23 cellular contexts compared by ENCODE assay signal in the genomic region with DNA sequence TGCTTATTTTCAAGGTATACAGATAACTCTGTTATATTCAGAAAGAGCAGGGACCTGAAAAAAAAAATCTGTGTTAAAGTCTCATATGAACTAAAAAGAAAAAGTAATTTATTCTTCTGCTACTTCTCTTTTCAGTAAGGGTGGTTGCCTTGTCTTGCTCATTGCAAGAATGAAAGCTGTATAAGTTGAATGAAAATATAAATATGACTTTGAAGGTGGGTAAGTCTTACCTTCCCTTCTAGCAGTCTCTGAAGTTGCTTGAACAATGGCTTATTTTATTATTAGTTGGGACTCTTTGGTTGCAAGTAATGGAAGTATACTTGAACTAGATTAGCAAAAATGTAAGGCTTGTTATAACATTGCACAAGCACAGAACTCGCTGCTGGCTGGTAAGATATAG.
"Had no signal": no experiment of that assay in that cellular context is flagged by ENCODE, and none has a peak within 500 bp of the region (broad histone marks: within the 10 kb centered on the region; RNA-seq: fewer than 3 reads in every experiment).

No MANE protein-coding gene starts in this region.

- H3K27me3 ChIP-seq: esophagus squamous epithelium, gastrocnemius medialis, heart right ventricle, left lung had no signal

- H3K36me3 ChIP-seq: esophagus squamous epithelium, gastrocnemius medialis, heart right ventricle, left lung, lower lobe of right lung had no signal

- H3K4me1 ChIP-seq: esophagus squamous epithelium, gastrocnemius medialis, heart right ventricle, left lung, lower lobe of right lung had no signal

- H3K27ac ChIP-seq: epithelial cell of prostate, esophagus squamous epithelium, gastrocnemius medialis, heart right ventricle, left lung, lower lobe of right lung had no signal

- ATAC-seq: effector memory CD8-positive, alpha-beta T cell; esophagus mucosa; gastrocnemius medialis; heart right ventricle; left cardiac atrium; left lung; left ventricle myocardium superior; lower lobe of right lung; mucosa of descending colon; naive thymus-derived CD8-positive, alpha-beta T cell had no signal

- H3K9me3 ChIP-seq: esophagus squamous epithelium, gastrocnemius medialis, heart right ventricle, lower lobe of right lung, mucosa of descending colon had no signal

- DNase-seq: cortex of kidney; effector CD8-positive, alpha-beta T cell; effector memory CD8-positive, alpha-beta T cell; endodermal cell; erythroblast; esophagus squamous epithelium; foreskin fibroblast; foreskin melanocyte; gastrocnemius medialis; glutamatergic neuron; head of caudate nucleus; heart right ventricle; hippocampal formation; left cardiac atrium; left lung; left ventricle myocardium superior; lower lobe of right lung; mesenchymal stem cell; mucosa of descending colon; naive B cell; naive thymus-derived CD8-positive, alpha-beta T cell had no signal

- H3K4me3 ChIP-seq: esophagus squamous epithelium, gastrocnemius medialis, heart right ventricle, left lung, lower lobe of right lung, mucosa of descending colon had no signal
